Comparison of ENCODE assay signal across 10 cellular contexts in genomic region chr11:2768471-2769408, GRCh38.
DNase-seq lines count a peak whose midpoint lies in the region; ATAC-seq, FAIRE-seq and TF ChIP-seq lines count a peak whose summit lies in the region.
"Had no signal": no experiment of that assay in that cellular context is flagged by ENCODE, and none has a peak within 500 bp of the region (broad histone marks: within the 10 kb centered on the region; RNA-seq: fewer than 3 reads in every experiment).

No MANE protein-coding gene starts in this region.

- H3K27me3 ChIP-seq in K562 (ENCODE audit: control insufficient read depth in 2 of 2, insufficient read depth in 2 of 2, low read length in 2 of 2) (no peaks in the 10 kb centered on the region), right lobe of liver (no peaks in the 10 kb centered on the region), thyroid gland (no peaks in the 10 kb centered on the region)

- no TSS peak for BruUV-seq in K562 (replicated peaks; lab: Mats Ljungman, UMichigan)

- TF ChIP-seq RAD21 in K562 (CRISPR knock-in tag; conservative IDR thresholded peaks at IDR 0.05 in 1 of 2, IDR thresholded peaks at IDR 0.05 in 1 of 2) = no peak

- H3K4me2 ChIP-seq in K562 (ENCODE audit: insufficient read depth, low read length) = no peak overlapping the region

- no peak overlapping the region for H3K27ac ChIP-seq in K562 (ENCODE audit: extremely low read depth, low read depth, low read length)
- no peak overlapping the region for H3K27ac ChIP-seq in right lobe of liver
- no peak overlapping the region for H3K27ac ChIP-seq in thyroid gland

- peak; percentile 64 for ATAC-seq in K562
- no peak for ATAC-seq in right lobe of liver
- ATAC-seq in HG03457 (IDR thresholded peaks at IDR 0.05; ENCODE audit: unreplicated experiment) = no peak

- H4K20me1 ChIP-seq in K562 (replicated peaks; ENCODE audit: control insufficient read depth, insufficient read depth, low read length) = no peaks in the 10 kb centered on the region

- no peak overlapping the region for H2AFZ ChIP-seq in K562 (ENCODE audit: low read depth, low read length)

- H3K9me1 ChIP-seq in K562 (ENCODE audit: control insufficient read depth, insufficient read depth, low read length) = peaks cover 3% of the 10 kb centered on the region

- POLR2A ChIA-PET in K562 (lab: Yijun Ruan, JAX) = no interaction called here

- TF ChIP-seq EP300 in K562 (IDR thresholded peaks at IDR 0.05; ENCODE audit: low read length) = no peak

- CTCF ChIA-PET in K562 (lab: Yijun Ruan, JAX; ENCODE audit: low intra/inter-chr PET ratio) = no interaction called here

- H3K4me1 ChIP-seq in K562 (replicated peaks in 1 of 2; ENCODE audit: control insufficient read depth in 2 of 2, insufficient read depth in 2 of 2, low read length in 2 of 2) = peaks cover 8 to 37% of the 10 kb centered on the region in 2 experiments; a peak in 4 of 5 replicates
- no peaks in the 10 kb centered on the region for H3K4me1 ChIP-seq in right lobe of liver
- H3K4me1 ChIP-seq in thyroid gland = no peaks in the 10 kb centered on the region

- intact Hi-C loops in K562 (cut with micrococcal nuclease) = no loop called here
- intact Hi-C loops in right lobe of liver (cut with DNase I) = no loop called here
- intact Hi-C loops in thyroid gland (cut with DNase I) = no loop called here

- DNase-seq in A172 (ENCODE audit: low spot score) = peak; percentile 94
- DNase-seq in HPDE6-E6E7 (ENCODE audit: extremely low spot score) = peak; percentile 76
- peak; percentile 49 to 63 (median 57) for DNase-seq in K562 (ENCODE audit: extremely low read depth in 1 of 4, low spot score in 3 of 4)
- peak in 2 of 3 donors; percentile 37 to 39 for DNase-seq in right lobe of liver
- no peak for DNase-seq in foreskin melanocyte
- no peak for DNase-seq in NOMO-1 treated with dmso at 0.1 percent for 144 hours (lab: John Stamatoyannopoulos, UW; ENCODE audit: unreplicated experiment)
- DNase-seq in thyroid gland = no peak
- DNase-seq: GOT3, NCI-H1694 treated with DMSO at 0.1 percent for 48 hours had no signal

- FAIRE-seq in K562 (lab: Jason Lieb, UNC) = peak; percentile 52

- WGBS in K562 (ENCODE audit: insufficient coverage, low coverage, missing lambda C conversion rate) = 57% methylated on average over 14 of the region's 14 CpGs
- 80% methylated on average over 1 of the region's 14 CpGs for WGBS in right lobe of liver (ENCODE audit: insufficient coverage, low coverage, low lambda C conversion rate, missing lambda C conversion rate)
- 91 to 95% methylated on average over 6 to 14 of the region's 14 CpGs for WGBS in thyroid gland, 2 donors

- in situ Hi-C loops in K562 (cut with MboI) = no loop called here

- H3K36me3 ChIP-seq in K562 (ENCODE audit: control insufficient read depth, insufficient read depth, low read length) = no peaks in the 10 kb centered on the region
- no peaks in the 10 kb centered on the region for H3K36me3 ChIP-seq in right lobe of liver
- H3K36me3 ChIP-seq in thyroid gland = no peaks in the 10 kb centered on the region

- TF ChIP-seq CTCF in K562 (IDR thresholded peaks at IDR 0.05 in 2 of 3, conservative IDR thresholded peaks at IDR 0.05 in 1 of 3; ENCODE audit: insufficient read depth in 2 of 3, low read depth in 1 of 3, low read length in 3 of 3) = no peak
- no peak for TF ChIP-seq CTCF in right lobe of liver (IDR thresholded peaks at IDR 0.05)
- no peak for TF ChIP-seq CTCF in thyroid gland (IDR thresholded peaks at IDR 0.05)

- no peaks in the 10 kb centered on the region for H3K79me2 ChIP-seq in K562 (ENCODE audit: control insufficient read depth, insufficient read depth, low read length)

- peak overlapping the region in 1 of 2 experiments; percentile 67; a peak in 1 of 4 replicates for H3K9ac ChIP-seq in K562 (ENCODE audit: insufficient read depth in 1 of 2, low read depth in 2 of 2, low read length in 2 of 2)

- TF ChIP-seq POLR2A in K562 (conservative IDR thresholded peaks at IDR 0.05) (no peak), right lobe of liver (IDR thresholded peaks at IDR 0.05) (no peak), thyroid gland (IDR thresholded peaks at IDR 0.05) (no peak)

- H3K4me3 ChIP-seq in K562 (no peak overlapping the region), right lobe of liver (no peak overlapping the region), thyroid gland (replicated peaks in 1 of 3) (no peak overlapping the region)

- H3K9me3 ChIP-seq in K562 (replicated peaks; ENCODE audit: control insufficient read depth, insufficient read depth, low read depth, low read length) = no peaks in the 10 kb centered on the region
- no peaks in the 10 kb centered on the region for H3K9me3 ChIP-seq in right lobe of liver
- H3K9me3 ChIP-seq in thyroid gland = no peaks in the 10 kb centered on the region

TF ChIP-seq in K562, 482 proteins besides CTCF, POLR2A, EP300 and RAD21 (continues in another document):
- TF ChIP-seq FOS (IDR thresholded peaks at IDR 0.05; ENCODE audit: extremely low read depth, insufficient read length) (peak; percentile 53), SMARCA4 (IDR thresholded peaks at IDR 0.05) (peak; percentile 68; the same call in 1 of the 2 replicates), ZBTB7A (IDR thresholded peaks at IDR 0.05; ENCODE audit: borderline replicate concordance, control insufficient read depth, low read depth, low read length) (peak; percentile 79), ZBTB2 (IDR thresholded peaks at IDR 0.05) (no peak), ATF3 (IDR thresholded peaks at IDR 0.05) (peak; percentile 93), ATF3 (CRISPR knock-in tag; conservative IDR thresholded peaks at IDR 0.05) (no peak), PATZ1 (CRISPR knock-in tag; IDR thresholded peaks at IDR 0.05; ENCODE audit: borderline replicate concordance) (no peak), SMARCC2 (IDR thresholded peaks at IDR 0.05; ENCODE audit: low read depth) (0 out of 2 replicates have a peak, but pooled peaks have one; percentile 32), ARID1B (IDR thresholded peaks at IDR 0.05) (peak; percentile 56; the same call in 1 of the 2 replicates), SMAD1 (IDR thresholded peaks at IDR 0.05; ENCODE audit: low read depth, low read length, partially characterized antibody) (no peak), NRF1 (conservative IDR thresholded peaks at IDR 0.05 in 1 of 2, IDR thresholded peaks at IDR 0.05 in 1 of 2) (0 out of 4 replicates have a peak, but pooled peaks of 1 of the 2 experiments have one; percentile 11), BHLHE40 (IDR thresholded peaks at IDR 0.05; ENCODE audit: low read length) (0 out of 2 replicates have a peak, but pooled peaks have one; percentile 17), CTBP1 (IDR thresholded peaks at IDR 0.05; ENCODE audit: borderline replicate concordance) (0 out of 2 replicates have a peak, but pooled peaks have one; percentile 12), JUND (IDR thresholded peaks at IDR 0.05; ENCODE audit: borderline replicate concordance, low read depth, low read length) (peak; percentile 87), JUND (tag; IDR thresholded peaks at IDR 0.05; ENCODE audit: borderline replicate concordance, low read depth, low read length) (peak; percentile 76; the same call in 1 of the 3 replicates), JUN (IDR thresholded peaks at IDR 0.05; ENCODE audit: borderline replicate concordance, low read depth, low read length) (peak; percentile 95), JUN (CRISPR knock-in tag; IDR thresholded peaks at IDR 0.05; ENCODE audit: borderline replicate concordance) (no peak), DPF2 (IDR thresholded peaks at IDR 0.05) (peak; percentile 36; the same call in 1 of the 2 replicates)

Comparison
In these comparisons a context has a peak if more than half of its experiments do, and no peak if none do; other contexts are left out.
1. DNase-seq: peak in A172 (single experiment), HPDE6-E6E7 (single experiment), K562 (4 of 4) and right lobe of liver (2 of 3); none in foreskin melanocyte (single experiment), NOMO-1 treated with dmso at 0.1 percent for 144 hours (single experiment) and thyroid gland (0 of 2).